In genomic region chr12:59404109-59404650, GRCh38 we compare ENCODE assay signal across 19 cellular contexts.
"Had no signal": no experiment of that assay in that cellular context is flagged by ENCODE, and none has a peak within 500 bp of the region (broad histone marks: within the 10 kb centered on the region; RNA-seq: fewer than 3 reads in every experiment).

No MANE protein-coding gene starts in this region.

- H3K27me3 ChIP-seq: colonic mucosa, heart left ventricle, ovary, tibial nerve, uterus had no signal

- H3K36me3 Mint-ChIP-seq: activated naive CD8-positive, alpha-beta T cell; brain; naive B cell; stimulated activated effector memory CD8-positive, alpha-beta T cell treated with anti-CD3 and anti-CD28 coated beads, Interleukin-12 subunit alpha, Interleukin-12 subunit beta, amount 100 ng/mL, for 72 hours had no signal

- ATAC-seq: activated T-cell treated with anti-CD3 and anti-CD28 coated beads, Interleukin-2, amount 50 U/mL, for 4 hours; esophagus mucosa; stimulated activated effector memory CD8-positive, alpha-beta T cell treated with anti-CD3 and anti-CD28 coated beads, Interleukin-12 subunit alpha, Interleukin-12 subunit beta, amount 100 ng/mL, for 72 hours had no signal

- H3K27ac Mint-ChIP-seq: activated naive CD8-positive, alpha-beta T cell; brain; naive B cell; stimulated activated effector memory CD8-positive, alpha-beta T cell treated with anti-CD3 and anti-CD28 coated beads, Interleukin-12 subunit alpha, Interleukin-12 subunit beta, amount 100 ng/mL, for 72 hours had no signal

- H3K9me3 ChIP-seq: colonic mucosa, ovary, uterus had no signal

- H3K9me3 Mint-ChIP-seq: activated T-cell treated with anti-CD3 and anti-CD28 coated beads, Interleukin-2, amount 50 U/mL, for 4 hours; stimulated activated effector memory CD8-positive, alpha-beta T cell treated with anti-CD3 and anti-CD28 coated beads, Interleukin-12 subunit alpha, Interleukin-12 subunit beta, amount 100 ng/mL, for 72 hours had no signal

- H3K4me3 Mint-ChIP-seq: activated naive CD8-positive, alpha-beta T cell; activated T-cell treated with anti-CD3 and anti-CD28 coated beads, Interleukin-2, amount 50 U/mL, for 4 hours; naive B cell; stimulated activated effector memory CD8-positive, alpha-beta T cell treated with anti-CD3 and anti-CD28 coated beads, Interleukin-12 subunit alpha, Interleukin-12 subunit beta, amount 100 ng/mL, for 72 hours had no signal

- H3K27ac ChIP-seq: colonic mucosa, heart left ventricle, ovary had no signal

- H3K4me1 Mint-ChIP-seq: stimulated activated effector memory CD8-positive, alpha-beta T cell treated with anti-CD3 and anti-CD28 coated beads, Interleukin-12 subunit alpha, Interleukin-12 subunit beta, amount 100 ng/mL, for 72 hours had no signal

- H3K36me3 ChIP-seq: colonic mucosa, heart left ventricle, ovary, tibial nerve, uterus had no signal

- H3K4me3 ChIP-seq: colonic mucosa, lung, ovary, uterus had no signal

- DNase-seq: activated CD4-positive, alpha-beta T cell treated with anti-CD3 and anti-CD28 coated beads, Interleukin-2, amount 50 U/mL, for 4 hours; activated CD4-positive, CD25-positive, alpha-beta regulatory T cell treated with anti-CD3 and anti-CD28 coated beads, Interleukin-2, amount 50 U/mL, for 72 hours; activated gamma-delta T cell treated with Interleukin-2 at 50 U/mL for 16 hours; activated T-cell treated with anti-CD3 and anti-CD28 coated beads, Interleukin-2, amount 50 U/mL, for 4 hours; amygdala; central memory CD4-positive, alpha-beta T cell; colonic mucosa; heart left ventricle; left cardiac atrium; naive B cell; ovary; T-helper 1 cell; uterus had no signal

- H3K4me1 ChIP-seq: colonic mucosa, uterus had no signal
